3 cellular contexts compared by ENCODE assay signal in genomic region chr19:54756199-54757110, GRCh38. TPM values are rescaled to one million over a fixed set of nuclear protein-coding genes. Genes with fewer than 3 reads are reported as not detected.
"Had no signal": no experiment of that assay in that cellular context is flagged by ENCODE, and none has a peak within 500 bp of the region (broad histone marks: within the 10 kb centered on the region; RNA-seq: fewer than 3 reads in every experiment).

No MANE protein-coding gene starts in this region.

RNA-seq across cellular contexts. Expression of gene KIR2DL1, which starts 13.1 kb away (rescaled TPM):
- total RNA-seq: LHCN-M2, M059J, MCF 10A had no signal

RNA-seq across cellular contexts. Expression of gene KIR2DL3, which starts 18.1 kb away (rescaled TPM):
- total RNA-seq: LHCN-M2, M059J, MCF 10A had no signal

RNA-seq across cellular contexts. Expression of gene KIR3DL3, which starts 32.2 kb away (rescaled TPM):
- total RNA-seq: LHCN-M2, M059J, MCF 10A had no signal

RNA-seq across cellular contexts. Expression of gene KIR2DL4, which starts 47.0 kb away (rescaled TPM):
- total RNA-seq: LHCN-M2, M059J, MCF 10A had no signal

RNA-seq across cellular contexts. Expression of gene KIR3DL1, which starts 59.8 kb away (rescaled TPM):
- total RNA-seq: LHCN-M2, M059J, MCF 10A had no signal
